8 cellular contexts compared by ENCODE assay signal in the genomic region with DNA sequence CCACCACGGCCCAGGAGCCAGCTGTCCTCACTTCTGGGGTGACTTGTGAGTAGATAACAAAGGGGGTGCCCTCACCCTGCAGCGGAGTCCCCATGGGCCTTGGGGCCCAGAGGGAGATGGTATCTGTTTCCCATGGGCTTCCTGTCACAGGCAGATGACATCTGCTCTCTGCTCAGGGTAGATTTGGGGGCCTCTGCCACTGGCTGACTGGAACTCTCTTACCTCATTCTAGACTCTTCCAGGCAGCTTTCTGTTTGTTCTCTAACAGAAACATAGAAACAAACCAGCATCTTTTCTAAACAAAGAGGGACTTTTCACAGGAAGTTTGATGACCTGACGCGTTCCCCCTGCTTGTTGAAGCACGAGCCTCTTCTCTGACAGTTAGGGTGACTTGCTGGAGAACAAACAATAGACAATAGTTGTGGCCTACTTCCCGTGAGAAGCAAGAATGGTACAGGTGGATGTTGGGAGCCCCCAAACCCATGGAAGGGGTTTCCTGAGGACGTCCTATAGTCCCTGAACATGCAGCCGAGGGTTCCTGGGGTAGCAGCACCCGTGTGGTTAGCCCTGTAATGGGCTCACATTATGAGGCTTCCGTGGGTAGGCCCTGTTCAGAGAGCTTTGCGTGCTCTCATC.
DNase-seq lines count a peak whose midpoint lies in the region; ATAC-seq and TF ChIP-seq lines count a peak whose summit lies in the region.

No MANE protein-coding gene starts in this region.

- H3K27me3 ChIP-seq in right lobe of liver: no peaks in the 10 kb centered on the region
- no peaks in the 10 kb centered on the region for H3K27me3 ChIP-seq in thoracic aorta (replicated peaks; ENCODE audit: insufficient read depth)

- ATAC-seq in GM19351 (IDR thresholded peaks at IDR 0.05; ENCODE audit: unreplicated experiment) (peak; percentile 65), HG03342 (IDR thresholded peaks at IDR 0.05; ENCODE audit: unreplicated experiment) (peak; percentile 83), right lobe of liver (peak in 3 of 4 donors; percentile 2 to 3 (median 3)), thoracic aorta (ENCODE audit: insufficient number of reproducible peaks, low FRiP score, low read depth) (no peak)

- H3K9me3 ChIP-seq in right lobe of liver: no peaks in the 10 kb centered on the region
- no peaks in the 10 kb centered on the region for H3K9me3 ChIP-seq in thoracic aorta

- intact Hi-C loops in right lobe of liver (cut with DNase I): no loop called here

- peak; percentile 31 for DNase-seq in activated T-cell treated with anti-CD3 and anti-CD28 coated beads for 48 hours (ENCODE audit: low read depth)
- no peak for DNase-seq in right lobe of liver
- DNase-seq in thoracic aorta (ENCODE audit: low spot score): no peak
- DNase-seq in NCI-H2029 (lab: John Stamatoyannopoulos, UW): no peak
- no peak for DNase-seq in NCI-H526 treated with DMSO at 0.1 percent for 48 hours (lab: John Stamatoyannopoulos, UW)
- DNase-seq in NCI-H748 treated with DMSO at 0.1 percent for 48 hours (lab: John Stamatoyannopoulos, UW): no peak

- no peaks in the 10 kb centered on the region for H3K36me3 ChIP-seq in right lobe of liver
- no peaks in the 10 kb centered on the region for H3K36me3 ChIP-seq in thoracic aorta

- peaks cover 0 to 19% (median 7%) of the 10 kb centered on the region in 4 donors for H3K4me1 ChIP-seq in right lobe of liver
- peaks cover 25 to 56% of the 10 kb centered on the region in 2 donors for H3K4me1 ChIP-seq in thoracic aorta (ENCODE audit: control insufficient read depth in 1 of 2, low read depth in 2 of 2)

- TF ChIP-seq POLR2A in right lobe of liver (IDR thresholded peaks at IDR 0.05): no peak

- no peak overlapping the region for H3K4me3 ChIP-seq in right lobe of liver
- no peak overlapping the region for H3K4me3 ChIP-seq in thoracic aorta

- H3K27ac ChIP-seq in right lobe of liver (peak overlapping the region; percentile 13 to 51 (median 20)), thoracic aorta (peak overlapping the region; percentile 17 to 53)

- TF ChIP-seq CTCF in right lobe of liver (IDR thresholded peaks at IDR 0.05): no peak
- no peak for TF ChIP-seq CTCF in thoracic aorta (IDR thresholded peaks at IDR 0.05)

- 60% methylated on average over 9 of the region's 11 CpGs for WGBS in right lobe of liver (ENCODE audit: insufficient coverage, low coverage, low lambda C conversion rate, missing lambda C conversion rate)
